5 cellular contexts compared by ENCODE assay signal in genomic region chr4:65341557-65341956, GRCh38.
"Had no signal": no experiment of that assay in that cellular context is flagged by ENCODE, and none has a peak within 500 bp of the region (broad histone marks: within the 10 kb centered on the region; RNA-seq: fewer than 3 reads in every experiment).

No MANE protein-coding gene starts in this region.

- H3K4me3 ChIP-seq: K562 had no signal

- H3K27ac ChIP-seq: HL-60 had no signal

- DNase-seq: IMR-90, KBM-7, KG1 had no signal
